ENCODE assay signal across 22 cellular contexts in the genomic region with DNA sequence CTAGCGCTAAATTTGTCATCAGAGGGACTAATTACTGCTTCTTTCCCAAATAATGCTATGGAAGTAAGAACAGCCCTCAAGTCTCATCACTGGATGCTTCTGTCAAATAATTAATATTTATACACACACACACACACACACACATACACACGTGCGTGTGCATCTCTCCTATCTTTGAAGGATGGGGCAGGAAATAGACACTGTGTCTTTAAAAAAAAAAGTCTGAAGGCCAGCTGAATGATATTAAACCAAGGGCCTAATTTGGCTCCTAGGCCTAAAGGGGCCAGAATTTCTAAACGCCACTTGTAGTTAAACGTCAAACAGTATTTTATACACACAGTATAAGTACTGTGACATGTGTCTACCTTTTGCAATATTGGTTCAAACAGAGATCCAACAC. TPM values are rescaled to one million over a fixed set of nuclear protein-coding genes. Genes with fewer than 3 reads are reported as not detected.
DNase-seq lines count a peak whose midpoint lies in the region; ATAC-seq and TF ChIP-seq lines count a peak whose summit lies in the region.
"Had no signal": no experiment of that assay in that cellular context is flagged by ENCODE, and none has a peak within 500 bp of the region (broad histone marks: within the 10 kb centered on the region; RNA-seq: fewer than 3 reads in every experiment).

No MANE protein-coding gene starts in this region.

- no peak overlapping the region for H2BK20ac ChIP-seq in IMR-90 (ENCODE audit: low read depth, low read length)

- no peaks in the 10 kb centered on the region for H3K9me3 ChIP-seq in IMR-90 (ENCODE audit: control insufficient read depth, insufficient read depth, low read length)
- H3K9me3 ChIP-seq: MG63, neutrophil, SJCRH30, tibial artery had no signal

- H2AFZ ChIP-seq in IMR-90 (replicated peaks; ENCODE audit: low read length, poor library complexity), result no peak overlapping the region
- H2AFZ ChIP-seq: PC-9 had no signal

- H3K9me1 ChIP-seq in IMR-90 (ENCODE audit: insufficient read depth, low read length), result 0 out of 2 replicates have a peak, but pooled peaks cover 2% of the 10 kb centered on the region

- in situ Hi-C loops in IMR-90 (cut with MboI; ENCODE audit: low sequenced_read_pairs), result no loop called here
- in situ Hi-C loops in GM13977 (cut with MboI; ENCODE audit: low pct_unique_long_range_greater_than_20kb, low sequenced_read_pairs, unreplicated experiment), result no loop called here

- H3K36me3 Mint-ChIP-seq in activated CD8-positive, alpha-beta T cell treated with anti-CD3 and anti-CD28 coated beads, Interleukin-2, amount 10 ng/mL, durations not matched to agents 7 days and 5 days (ENCODE audit: low read depth), result no peaks in the 10 kb centered on the region
- no peaks in the 10 kb centered on the region for H3K36me3 Mint-ChIP-seq in activated CD8-positive, alpha-beta T cell treated with anti-CD3 and anti-CD28 coated beads for 36 hours (ENCODE audit: low read depth)
- peaks cover 6% of the 10 kb centered on the region for H3K36me3 Mint-ChIP-seq in activated T-helper 17 cell treated with anti-CD3 and anti-CD28 coated beads, Interleukin-2, amount 50 U/mL, for 72 hours (ENCODE audit: low read depth)
- no peaks in the 10 kb centered on the region for H3K36me3 Mint-ChIP-seq in neural crest cell (ENCODE audit: low read depth)
- H3K36me3 Mint-ChIP-seq: activated naive CD4-positive, alpha-beta T cell treated with anti-CD3 and anti-CD28 coated beads, Interleukin-2, amount 10 ng/mL, durations not matched to agents 7 days and 5 days had no signal

- no peak overlapping the region for H3K56ac ChIP-seq in IMR-90 (ENCODE audit: extremely low read depth, insufficient read depth, low read length)

- no peak overlapping the region for H2AK9ac ChIP-seq in IMR-90 (replicated peaks; ENCODE audit: low read depth, low read length, poor library complexity)

- peak overlapping the region in 1 of 2 experiments; percentile 53; a peak in 2 of 4 replicates for H4K8ac ChIP-seq in IMR-90 (ENCODE audit: low read depth in 2 of 2, low read length in 2 of 2)

- no peak for TF ChIP-seq POLR2A in IMR-90 (IDR thresholded peaks at IDR 0.05; ENCODE audit: low read depth, low read length)

- H3K27ac ChIP-seq in IMR-90 (ENCODE audit: insufficient read depth, low read length), result no peak overlapping the region
- H3K27ac ChIP-seq: coronary artery, neutrophil, PC-9, SJCRH30, tibial artery had no signal

- no peak overlapping the region for H3K9ac ChIP-seq in IMR-90 (ENCODE audit: low read depth, low read length)

- H3K4me2 ChIP-seq in IMR-90 (ENCODE audit: low read depth, low read length), result peak overlapping the region; percentile 5; the same call in 1 of the 2 replicates
- H3K4me2 ChIP-seq: PC-9 had no signal

- peaks cover 2% of the 10 kb centered on the region; the same call in 1 of the 2 replicates for H3K4me1 ChIP-seq in IMR-90 (ENCODE audit: control insufficient read depth, insufficient read depth, low read length)

- no peak for DNase-seq in activated CD8-positive, alpha-beta T cell treated with anti-CD3 and anti-CD28 coated beads, Interleukin-2, amount 10 ng/mL, durations not matched to agents 7 days and 5 days
- DNase-seq in activated CD8-positive, alpha-beta T cell treated with anti-CD3 and anti-CD28 coated beads for 36 hours, result no peak
- no peak for DNase-seq in IMR-90
- DNase-seq in neural crest cell (ENCODE audit: low read depth, low spot score), result no peak
- no peak for DNase-seq in sciatic nerve (ENCODE audit: low spot score)
- no peak for DNase-seq in GM13977 (ENCODE audit: low spot score)
- DNase-seq: activated naive CD4-positive, alpha-beta T cell treated with anti-CD3 and anti-CD28 coated beads, Interleukin-2, amount 10 ng/mL, durations not matched to agents 7 days and 5 days; EL; foreskin fibroblast; H7; hypothalamus; MG63; NCI-H1930; NCI-H510A treated with DMSO at 0.1 percent for 48 hours; PC-9; SJCRH30; tibial artery had no signal

- H3K27me3 ChIP-seq in IMR-90 (ENCODE audit: control insufficient read depth, insufficient read depth, low read length), result no peaks in the 10 kb centered on the region
- H3K27me3 ChIP-seq: MG63, neutrophil, SJCRH30, tibial artery had no signal

- 0 out of 2 replicates have a peak overlapping the region, but pooled peaks have one; percentile 0 for H3K23ac ChIP-seq in IMR-90 (ENCODE audit: low read depth, low read length)

- peaks cover 33% of the 10 kb centered on the region for H3K4me1 Mint-ChIP-seq in activated CD8-positive, alpha-beta T cell treated with anti-CD3 and anti-CD28 coated beads, Interleukin-2, amount 10 ng/mL, durations not matched to agents 7 days and 5 days (ENCODE audit: low read depth)
- H3K4me1 Mint-ChIP-seq in activated CD8-positive, alpha-beta T cell treated with anti-CD3 and anti-CD28 coated beads for 36 hours (ENCODE audit: low read depth), result peaks cover 36% of the 10 kb centered on the region
- peaks cover 19% of the 10 kb centered on the region for H3K4me1 Mint-ChIP-seq in activated T-helper 17 cell treated with anti-CD3 and anti-CD28 coated beads, Interleukin-2, amount 50 U/mL, for 72 hours
- peaks cover 40% of the 10 kb centered on the region for H3K4me1 Mint-ChIP-seq in neural crest cell

- no peak overlapping the region for H3K14ac ChIP-seq in IMR-90 (replicated peaks; ENCODE audit: low read depth, low read length)

- TF ChIP-seq RAD21 in IMR-90 (IDR thresholded peaks at IDR 0.05; ENCODE audit: low read length), result no peak

- H3K27ac Mint-ChIP-seq in activated CD8-positive, alpha-beta T cell treated with anti-CD3 and anti-CD28 coated beads, Interleukin-2, amount 10 ng/mL, durations not matched to agents 7 days and 5 days, result no peak overlapping the region
- H3K27ac Mint-ChIP-seq in activated CD8-positive, alpha-beta T cell treated with anti-CD3 and anti-CD28 coated beads for 36 hours, result no peak overlapping the region
- H3K27ac Mint-ChIP-seq in activated T-helper 17 cell treated with anti-CD3 and anti-CD28 coated beads, Interleukin-2, amount 50 U/mL, for 72 hours, result no peak overlapping the region
- H3K27ac Mint-ChIP-seq in neural crest cell (ENCODE audit: unreplicated experiment), result no peak overlapping the region
- H3K27ac Mint-ChIP-seq: activated naive CD4-positive, alpha-beta T cell treated with anti-CD3 and anti-CD28 coated beads, Interleukin-2, amount 10 ng/mL, durations not matched to agents 7 days and 5 days had no signal

- H3K27me3 Mint-ChIP-seq in activated CD8-positive, alpha-beta T cell treated with anti-CD3 and anti-CD28 coated beads, Interleukin-2, amount 10 ng/mL, durations not matched to agents 7 days and 5 days (ENCODE audit: low read depth), result no peaks in the 10 kb centered on the region
- H3K27me3 Mint-ChIP-seq in activated CD8-positive, alpha-beta T cell treated with anti-CD3 and anti-CD28 coated beads for 36 hours, result no peaks in the 10 kb centered on the region
- no peaks in the 10 kb centered on the region for H3K27me3 Mint-ChIP-seq in activated T-helper 17 cell treated with anti-CD3 and anti-CD28 coated beads, Interleukin-2, amount 50 U/mL, for 72 hours
- no peaks in the 10 kb centered on the region for H3K27me3 Mint-ChIP-seq in neural crest cell (ENCODE audit: low read depth)
- H3K27me3 Mint-ChIP-seq: activated naive CD4-positive, alpha-beta T cell treated with anti-CD3 and anti-CD28 coated beads, Interleukin-2, amount 10 ng/mL, durations not matched to agents 7 days and 5 days had no signal

- no peak overlapping the region for H4K91ac ChIP-seq in IMR-90 (ENCODE audit: insufficient read depth, low read depth, low read length)

- TF ChIP-seq CTCF in activated CD8-positive, alpha-beta T cell treated with anti-CD3 and anti-CD28 coated beads for 36 hours (IDR thresholded peaks at IDR 0.05), result no peak
- TF ChIP-seq CTCF in IMR-90 (conservative IDR thresholded peaks at IDR 0.05; ENCODE audit: low read depth, low read length), result no peak
- TF ChIP-seq CTCF in neural crest cell (conservative IDR thresholded peaks at IDR 0.05), result no peak
- TF ChIP-seq CTCF in GM13977 (IDR thresholded peaks at IDR 0.05; ENCODE audit: extremely low read depth, insufficient read depth, missing control alignments), result no peak

- peak overlapping the region; percentile 2 for H3K4me3 Mint-ChIP-seq in activated CD8-positive, alpha-beta T cell treated with anti-CD3 and anti-CD28 coated beads, Interleukin-2, amount 10 ng/mL, durations not matched to agents 7 days and 5 days
- H3K4me3 Mint-ChIP-seq in activated CD8-positive, alpha-beta T cell treated with anti-CD3 and anti-CD28 coated beads for 36 hours, result no peak overlapping the region
- H3K4me3 Mint-ChIP-seq in activated T-helper 17 cell treated with anti-CD3 and anti-CD28 coated beads, Interleukin-2, amount 50 U/mL, for 72 hours, result peak overlapping the region; percentile 22
- peak overlapping the region; percentile 21 for H3K4me3 Mint-ChIP-seq in neural crest cell
- H3K4me3 Mint-ChIP-seq: activated naive CD4-positive, alpha-beta T cell treated with anti-CD3 and anti-CD28 coated beads, Interleukin-2, amount 10 ng/mL, durations not matched to agents 7 days and 5 days had no signal

- POLR2A ChIA-PET in activated CD8-positive, alpha-beta T cell treated with anti-CD3 and anti-CD28 coated beads, Interleukin-2, amount 10 ng/mL, durations not matched to agents 7 days and 5 days (lab: Charles Lee), result no interaction called here
- POLR2A ChIA-PET in activated CD8-positive, alpha-beta T cell treated with anti-CD3 and anti-CD28 coated beads for 36 hours (lab: Charles Lee), result no interaction called here
- POLR2A ChIA-PET in IMR-90 (lab: Charles Lee; ENCODE audit: unreplicated experiment), result no interaction called here

- no peaks in the 10 kb centered on the region for H3K9me3 Mint-ChIP-seq in activated CD8-positive, alpha-beta T cell treated with anti-CD3 and anti-CD28 coated beads, Interleukin-2, amount 10 ng/mL, durations not matched to agents 7 days and 5 days (ENCODE audit: insufficient read depth)
- no peaks in the 10 kb centered on the region for H3K9me3 Mint-ChIP-seq in activated CD8-positive, alpha-beta T cell treated with anti-CD3 and anti-CD28 coated beads for 36 hours
- no peaks in the 10 kb centered on the region for H3K9me3 Mint-ChIP-seq in activated T-helper 17 cell treated with anti-CD3 and anti-CD28 coated beads, Interleukin-2, amount 50 U/mL, for 72 hours
- H3K9me3 Mint-ChIP-seq in neural crest cell, result no peaks in the 10 kb centered on the region
- H3K9me3 Mint-ChIP-seq: activated naive CD4-positive, alpha-beta T cell treated with anti-CD3 and anti-CD28 coated beads, Interleukin-2, amount 10 ng/mL, durations not matched to agents 7 days and 5 days had no signal

- no CpG with 5 or more reads among the region's 5 CpGs for WGBS in IMR-90 (ENCODE audit: extremely low coverage in 2 of 2, insufficient read length in 1 of 2), 2 experiments

- no TSS peak for BruUV-seq in IMR-90 (replicated peaks; lab: Mats Ljungman, UMichigan)

- dilution Hi-C loops in IMR-90 (cut with HindIII; ENCODE audit: low sequenced_read_pairs, unreplicated experiment), result no loop called here

- no peak overlapping the region for H4K5ac ChIP-seq in IMR-90 (ENCODE audit: low read depth, low read length)

- no peaks in the 10 kb centered on the region for H4K20me1 ChIP-seq in IMR-90 (ENCODE audit: insufficient read depth, low read length)

- H2BK120ac ChIP-seq in IMR-90 (ENCODE audit: low read depth, low read length), result no peak overlapping the region

- H3K4ac ChIP-seq in IMR-90 (ENCODE audit: low read depth, low read length), result no peak overlapping the region

- H3K18ac ChIP-seq in IMR-90 (ENCODE audit: low read depth, low read length), result no peak overlapping the region

- H2AK5ac ChIP-seq in IMR-90 (ENCODE audit: low read depth, low read length), result no peak overlapping the region

- H2BK15ac ChIP-seq in IMR-90 (ENCODE audit: low read depth, low read length), result no peak overlapping the region

- CTCF ChIA-PET in activated CD8-positive, alpha-beta T cell treated with anti-CD3 and anti-CD28 coated beads, Interleukin-2, amount 10 ng/mL, durations not matched to agents 7 days and 5 days (lab: Charles Lee), result interaction anchor here (0.7 to 0.9 kb wide), 3 partner anchors 10 to 116 kb away, joined by 3 to 4 read pairs (median 4); no protein-coding TSS in a partner anchor
- CTCF ChIA-PET in activated CD8-positive, alpha-beta T cell treated with anti-CD3 and anti-CD28 coated beads for 36 hours (lab: Charles Lee), result no interaction called here
- CTCF ChIA-PET in IMR-90 (lab: Yijun Ruan, JAX), result interaction anchor here (0.7 kb wide), 1 partner anchor 44 kb away, joined by 3 read pairs; no protein-coding TSS in a partner anchor

- no peak overlapping the region for H3K4me3 ChIP-seq in IMR-90 (ENCODE audit: insufficient read depth, low read depth, low read length)
- H3K4me3 ChIP-seq: coronary artery, MG63, PC-9, SJCRH30, tibial artery had no signal

- H3K79me1 ChIP-seq in IMR-90 (ENCODE audit: low read depth in 1 of 2, low read length in 2 of 2), result peaks cover 4 to 21% of the 10 kb centered on the region in 2 experiments; a peak in 3 of 4 replicates

- H3K36me3 ChIP-seq in IMR-90 (ENCODE audit: control insufficient read depth, insufficient read depth, low read length), result no peaks in the 10 kb centered on the region
- H3K36me3 ChIP-seq: MG63, neutrophil, tibial artery had no signal

- intact Hi-C loops in activated CD8-positive, alpha-beta T cell treated with anti-CD3 and anti-CD28 coated beads for 36 hours (cut with micrococcal nuclease), result no loop called here
- intact Hi-C loops in IMR-90 (cut with micrococcal nuclease), result no loop called here
- intact Hi-C loops in sciatic nerve (cut with DNase I), result no loop called here

- ATAC-seq in activated CD8-positive, alpha-beta T cell treated with anti-CD3 and anti-CD28 coated beads, Interleukin-2, amount 10 ng/mL, durations not matched to agents 7 days and 5 days, result no peak
- no peak for ATAC-seq in activated CD8-positive, alpha-beta T cell treated with anti-CD3 and anti-CD28 coated beads for 36 hours
- ATAC-seq in IMR-90 (ENCODE audit: low read depth) (no peak), GM18873 (IDR thresholded peaks at IDR 0.05; ENCODE audit: low FRiP score, unreplicated experiment) (no peak), sciatic nerve (no peak)
- ATAC-seq in activated T-helper 17 cell treated with anti-CD3 and anti-CD28 coated beads, Interleukin-2, amount 50 U/mL, for 72 hours (replicated peaks), result no peak
- ATAC-seq: HepG2 had no signal

- peak overlapping the region; percentile 5 for H2BK5ac ChIP-seq in IMR-90 (ENCODE audit: low read depth, low read length, poor library complexity, severe bottlenecking)

RNA-seq across cellular contexts. Expression of a gene that starts 3.3 kb away (rescaled TPM):
- 10 to 100 TPM; 18.2 to 19.4 TPM for total RNA-seq in activated CD8-positive, alpha-beta T cell treated with anti-CD3 and anti-CD28 coated beads, Interleukin-2, amount 10 ng/mL, durations not matched to agents 7 days and 5 days
- total RNA-seq in activated CD8-positive, alpha-beta T cell treated with anti-CD3 and anti-CD28 coated beads for 36 hours, result 10 to 100 TPM; 11.5 to 14.5 TPM
- total RNA-seq in IMR-90 (2012; rRNA removed), result 3.4 and 7.5 TPM in 2 replicates
- 1.7 and 1.9 TPM in 2 replicates for polyA plus RNA-seq in IMR-90 (2012; rRNA removed)
- polyA plus RNA-seq in IMR-90 (2012; cell fraction: cytosol; rRNA removed), result 0.20 and 0.31 TPM in 2 replicates
- 0.35 and 3.0 TPM in 2 replicates for polyA plus RNA-seq in IMR-90 (2012; cell fraction: nucleus; rRNA removed; ENCODE audit: low replicate concordance)
- total RNA-seq in activated T-helper 17 cell treated with anti-CD3 and anti-CD28 coated beads, Interleukin-2, amount 50 U/mL, for 72 hours, result 10 to 100 TPM; 10.8 to 16.2 TPM
- 17.0 and 18.6 TPM in 2 replicates for total RNA-seq in neural crest cell
- 8.6 TPM for total RNA-seq in sciatic nerve

RNA-seq across cellular contexts. Expression of a gene that starts 3.4 kb away (rescaled TPM):
- total RNA-seq in activated CD8-positive, alpha-beta T cell treated with anti-CD3 and anti-CD28 coated beads, Interleukin-2, amount 10 ng/mL, durations not matched to agents 7 days and 5 days, result 1 to 10 TPM; 1.1 to 2.0 TPM
- under 1 TPM; 0.32 to 0.54 TPM for total RNA-seq in activated CD8-positive, alpha-beta T cell treated with anti-CD3 and anti-CD28 coated beads for 36 hours
- total RNA-seq in IMR-90 (2012; rRNA removed) (1.8 and 3.9 TPM in 2 replicates), neural crest cell (3.4 and 3.5 TPM in 2 replicates), sciatic nerve (5.6 TPM)
- 0.20 and 0.46 TPM in 2 replicates for polyA plus RNA-seq in IMR-90 (2012; rRNA removed)
- 0.03 TPM in 2 replicates for polyA plus RNA-seq in IMR-90 (2012; cell fraction: cytosol; rRNA removed)
- polyA plus RNA-seq in IMR-90 (2012; cell fraction: nucleus; rRNA removed; ENCODE audit: low replicate concordance), result 0.02 and 0.36 TPM in 2 replicates
- 1 to 10 TPM in 1 of 2 donors, under 1 TPM in 1; 0.97 to 1.1 TPM for total RNA-seq in activated T-helper 17 cell treated with anti-CD3 and anti-CD28 coated beads, Interleukin-2, amount 50 U/mL, for 72 hours
